Comparison of ENCODE assay signal across 9 cellular contexts in genomic region chr14:39232554-39233415, GRCh38. TPM values are rescaled to one million over a fixed set of nuclear protein-coding genes. Genes with fewer than 3 reads are reported as not detected.
DNase-seq lines count a peak whose midpoint lies in the region; TF ChIP-seq lines count a peak whose summit lies in the region.
"Had no signal": no experiment of that assay in that cellular context is flagged by ENCODE, and none has a peak within 500 bp of the region (broad histone marks: within the 10 kb centered on the region; RNA-seq: fewer than 3 reads in every experiment).

No MANE protein-coding gene starts in this region.

- DNase-seq in NK-92 treated with Interleukin-12 subunit alpha and Interleukin-12 subunit beta, amount 100 ng/mL, for 24 hours (lab: John Stamatoyannopoulos, UW): peak; percentile 33
- no peak for DNase-seq in NK-92 (lab: John Stamatoyannopoulos, UW; ENCODE audit: unreplicated experiment)
- DNase-seq in NB4 (ENCODE audit: low read depth): peak; percentile 74
- DNase-seq in chondrocyte (ENCODE audit: low spot score): no peak
- no peak for DNase-seq in left ventricle myocardium inferior
- no peak for DNase-seq in DMS 273 (lab: John Stamatoyannopoulos, UW; ENCODE audit: unreplicated experiment)
- DNase-seq in SK-N-DZ (ENCODE audit: low spot score): no peak
- DNase-seq: 8988T had no signal

- no peak overlapping the region for H3K9ac ChIP-seq in skeletal muscle satellite cell (ENCODE audit: low read depth, low read length)

- no peak overlapping the region for H3K27ac ChIP-seq in left ventricle myocardium inferior (replicated peaks)

- TF ChIP-seq CTCF in NB4 (IDR thresholded peaks at IDR 0.05; ENCODE audit: low read depth, low read length): no peak
- TF ChIP-seq CTCF in chondrocyte (IDR thresholded peaks at IDR 0.05): peak; percentile 37
- TF ChIP-seq CTCF in left ventricle myocardium inferior (IDR thresholded peaks at IDR 0.05; ENCODE audit: borderline replicate concordance): no peak

- no peaks in the 10 kb centered on the region for H3K36me3 ChIP-seq in skeletal muscle satellite cell (ENCODE audit: insufficient read depth, low read length)
- no peaks in the 10 kb centered on the region for H3K36me3 ChIP-seq in left ventricle myocardium inferior

- H3K36me3 Mint-ChIP-seq in chondrocyte (ENCODE audit: low read depth): no peaks in the 10 kb centered on the region

- TF ChIP-seq POLR2A in NB4 (IDR thresholded peaks at IDR 0.05; ENCODE audit: extremely low read depth, insufficient read length): no peak

- no peaks in the 10 kb centered on the region for H3K27me3 ChIP-seq in skeletal muscle satellite cell (ENCODE audit: control insufficient read depth, insufficient read depth, low read length)
- H3K27me3 ChIP-seq in left ventricle myocardium inferior (ENCODE audit: low read depth): no peaks in the 10 kb centered on the region

- H3K4me1 ChIP-seq in skeletal muscle satellite cell (ENCODE audit: control insufficient read depth, insufficient read depth, low read length) (peaks cover 8% of the 10 kb centered on the region), left ventricle myocardium inferior (no peaks in the 10 kb centered on the region)

- peak overlapping the region; percentile 11 for H3K4me3 ChIP-seq in NB4 (ENCODE audit: low read depth, low read length)
- no peak overlapping the region for H3K4me3 ChIP-seq in skeletal muscle satellite cell (ENCODE audit: low read length)
- H3K4me3 ChIP-seq in left ventricle myocardium inferior: no peak overlapping the region

- peaks cover 9% of the 10 kb centered on the region for H3K4me1 Mint-ChIP-seq in chondrocyte (ENCODE audit: low read depth)

- intact Hi-C loops in left ventricle myocardium inferior (cut with micrococcal nuclease): no loop called here

- no peaks in the 10 kb centered on the region for H3K9me3 ChIP-seq in skeletal muscle satellite cell (replicated peaks; ENCODE audit: low read length)
- no peaks in the 10 kb centered on the region for H3K9me3 ChIP-seq in left ventricle myocardium inferior (replicated peaks)

- H3K27ac Mint-ChIP-seq in chondrocyte (ENCODE audit: unreplicated experiment): peak overlapping the region; percentile 91

- no peaks in the 10 kb centered on the region for H3K27me3 Mint-ChIP-seq in chondrocyte (ENCODE audit: low read depth)

- H3K9me3 Mint-ChIP-seq in chondrocyte (ENCODE audit: low read depth): no peaks in the 10 kb centered on the region

- peak overlapping the region; percentile 11 for H3K4me2 ChIP-seq in skeletal muscle satellite cell (ENCODE audit: low read length)

- peak overlapping the region; percentile 38 for H3K4me3 Mint-ChIP-seq in chondrocyte (ENCODE audit: unreplicated experiment)

RNA-seq across cellular contexts. Expression of gene MIA2, which starts 0.9 kb away (rescaled TPM):
- total RNA-seq in chondrocyte (23.0 to 27.3 TPM (median 26.6 TPM) in 3 replicates), left ventricle myocardium inferior (24.7 TPM)
- 9.2 and 12.2 TPM in 2 replicates for total RNA-seq in skeletal muscle satellite cell (2012; rRNA removed)
- polyA plus RNA-seq in SK-N-DZ (2014; cell fraction: cytosol; rRNA removed): 10.0 and 10.3 TPM in 2 replicates
- polyA plus RNA-seq in SK-N-DZ (2014; cell fraction: nucleus; rRNA removed): 6.5 and 8.6 TPM in 2 replicates

RNA-seq across cellular contexts. Expression of gene PNN, which starts 57.7 kb away (rescaled TPM):
- 40.0 to 51.9 TPM (median 45.3 TPM) in 3 replicates for total RNA-seq in chondrocyte
- 15.7 TPM in 2 replicates for total RNA-seq in skeletal muscle satellite cell (2012; rRNA removed)
- total RNA-seq in left ventricle myocardium inferior: 30.1 TPM
- 51.1 and 59.4 TPM in 2 replicates for polyA plus RNA-seq in SK-N-DZ (2014; cell fraction: cytosol; rRNA removed)
- polyA plus RNA-seq in SK-N-DZ (2014; cell fraction: nucleus; rRNA removed): 187 and 416 TPM in 2 replicates

Comparison
In these comparisons a context has a peak if more than half of its experiments do, and no peak if none do; other contexts are left out.
1. DNase-seq: peak in NK-92 treated with Interleukin-12 subunit alpha and Interleukin-12 subunit beta, amount 100 ng/mL, for 24 hours (single experiment) and NB4 (single experiment); none in NK-92 (single experiment), chondrocyte (single experiment), left ventricle myocardium inferior (single experiment), DMS 273 (single experiment) and SK-N-DZ (single experiment).